8 cellular contexts compared by ENCODE assay signal in the genomic region with DNA sequence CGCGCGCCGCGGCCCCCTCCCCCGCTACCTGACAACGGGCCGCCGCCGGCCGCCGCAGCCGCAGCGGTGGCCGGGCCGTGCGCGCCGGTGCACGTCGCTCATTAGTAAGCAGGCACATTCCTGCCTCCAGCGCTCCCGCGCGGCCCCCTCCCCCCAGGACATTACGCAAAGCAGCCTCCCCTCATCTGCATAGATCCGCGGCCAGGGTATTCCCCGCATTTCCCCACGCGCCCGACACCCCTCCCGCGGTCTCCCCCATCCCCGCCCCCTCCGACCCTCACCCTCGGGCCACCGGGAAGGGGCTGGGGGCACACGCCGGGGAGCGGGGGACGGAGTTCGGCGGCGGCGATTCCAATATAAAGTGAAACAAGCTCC. TPM values are rescaled to one million over a fixed set of nuclear protein-coding genes. Genes with fewer than 3 reads are reported as not detected.
DNase-seq lines count a peak whose midpoint lies in the region; ATAC-seq and TF ChIP-seq lines count a peak whose summit lies in the region.

A gene with protein sequence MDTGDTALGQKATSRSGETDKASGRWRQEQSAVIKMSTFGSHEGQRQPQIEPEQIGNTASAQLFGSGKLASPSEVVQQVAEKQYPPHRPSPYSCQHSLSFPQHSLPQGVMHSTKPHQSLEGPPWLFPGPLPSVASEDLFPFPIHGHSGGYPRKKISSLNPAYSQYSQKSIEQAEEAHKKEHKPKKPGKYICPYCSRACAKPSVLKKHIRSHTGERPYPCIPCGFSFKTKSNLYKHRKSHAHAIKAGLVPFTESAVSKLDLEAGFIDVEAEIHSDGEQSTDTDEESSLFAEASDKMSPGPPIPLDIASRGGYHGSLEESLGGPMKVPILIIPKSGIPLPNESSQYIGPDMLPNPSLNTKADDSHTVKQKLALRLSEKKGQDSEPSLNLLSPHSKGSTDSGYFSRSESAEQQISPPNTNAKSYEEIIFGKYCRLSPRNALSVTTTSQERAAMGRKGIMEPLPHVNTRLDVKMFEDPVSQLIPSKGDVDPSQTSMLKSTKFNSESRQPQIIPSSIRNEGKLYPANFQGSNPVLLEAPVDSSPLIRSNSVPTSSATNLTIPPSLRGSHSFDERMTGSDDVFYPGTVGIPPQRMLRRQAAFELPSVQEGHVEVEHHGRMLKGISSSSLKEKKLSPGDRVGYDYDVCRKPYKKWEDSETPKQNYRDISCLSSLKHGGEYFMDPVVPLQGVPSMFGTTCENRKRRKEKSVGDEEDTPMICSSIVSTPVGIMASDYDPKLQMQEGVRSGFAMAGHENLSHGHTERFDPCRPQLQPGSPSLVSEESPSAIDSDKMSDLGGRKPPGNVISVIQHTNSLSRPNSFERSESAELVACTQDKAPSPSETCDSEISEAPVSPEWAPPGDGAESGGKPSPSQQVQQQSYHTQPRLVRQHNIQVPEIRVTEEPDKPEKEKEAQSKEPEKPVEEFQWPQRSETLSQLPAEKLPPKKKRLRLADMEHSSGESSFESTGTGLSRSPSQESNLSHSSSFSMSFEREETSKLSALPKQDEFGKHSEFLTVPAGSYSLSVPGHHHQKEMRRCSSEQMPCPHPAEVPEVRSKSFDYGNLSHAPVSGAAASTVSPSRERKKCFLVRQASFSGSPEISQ (N-terminal part only) (minus strand): TSS at position 106 of the 375 bp plus-strand sequence. CDS start 170,438 bp downstream, outside the sequence.

- TF ChIP-seq CTCF in MM.1S (IDR thresholded peaks at IDR 0.05; ENCODE audit: low read length), result no peak
- TF ChIP-seq CTCF in VCaP (conservative IDR thresholded peaks at IDR 0.05), result no peak
- peak; percentile 28 for TF ChIP-seq CTCF in brain microvascular endothelial cell (IDR thresholded peaks at IDR 0.05; ENCODE audit: low read depth, low read length, missing control alignments)
- TF ChIP-seq CTCF in spleen (IDR thresholded peaks at IDR 0.05 in 8 of 11, conservative IDR thresholded peaks at IDR 0.05 in 3 of 11), result no peak

- peak; percentile 55 for DNase-seq in DMS79 treated with DMSO at 0.1 percent for 48 hours (lab: John Stamatoyannopoulos, UW)
- peak; percentile 66 for DNase-seq in MM.1S
- peak; percentile 88 for DNase-seq in brain microvascular endothelial cell
- DNase-seq in spleen, result peak; percentile 94
- DNase-seq in inferior parietal cortex (ENCODE audit: extremely low spot score), result no peak

- H3K27me3 ChIP-seq in MM.1S (replicated peaks; ENCODE audit: insufficient read depth, low read length) (no peaks in the 10 kb centered on the region), brain microvascular endothelial cell (replicated peaks) (no peaks in the 10 kb centered on the region), iPS-20b (ENCODE audit: insufficient read depth, low read length) (peaks cover 38% of the 10 kb centered on the region), spleen (replicated peaks in 1 of 7) (no peaks in the 10 kb centered on the region)

- peak in 2 of 3 donors; percentile 21 to 48 for TF ChIP-seq POLR2A in spleen (IDR thresholded peaks at IDR 0.05)

- peak within 1 kb of the TSS; percentile 61 for H2AFZ ChIP-seq in MM.1S (ENCODE audit: low read length)

- WGBS in spleen, 5 donors, result 0 to 1% (median 0%) methylated on average over 27 to 46 of the region's 46 CpGs

- H4K20me1 ChIP-seq in MM.1S (ENCODE audit: insufficient read depth, low read length), result no peaks in the 10 kb centered on the region

- H3K4me1 ChIP-seq in MM.1S (ENCODE audit: low read length) (peaks cover 7% of the 10 kb centered on the region; the same call in 1 of the 2 replicates), iPS-20b (ENCODE audit: insufficient read depth, low read length) (peaks cover 8% of the 10 kb centered on the region), spleen (peaks cover 35 to 53% (median 45%) of the 10 kb centered on the region in 6 donors)

- peak within 1 kb of the TSS; percentile 56 for H3K4me2 ChIP-seq in MM.1S (ENCODE audit: low read depth, low read length)

- H3K4me3 ChIP-seq in MM.1S (ENCODE audit: low read length), result peak within 1 kb of the TSS; percentile 82
- peak within 1 kb of the TSS; percentile 98 for H3K4me3 ChIP-seq in brain microvascular endothelial cell (ENCODE audit: low read depth, low read length)
- peak within 1 kb of the TSS; percentile 92 for H3K4me3 ChIP-seq in iPS-20b (ENCODE audit: low read length)
- H3K4me3 ChIP-seq in spleen, result peak within 1 kb of the TSS; percentile 75 to 92 (median 82)

- in situ Hi-C loops in brain microvascular endothelial cell (cut with HindIII; ENCODE audit: low pct_ligation_motif_present, low sequenced_read_pairs), result loop anchor here (10.0 kb wide), 1 partner anchor 250 kb away; no protein-coding TSS in a partner anchor

- H3K9me3 ChIP-seq in MM.1S (replicated peaks; ENCODE audit: insufficient read depth, low read length), result no peaks in the 10 kb centered on the region
- H3K9me3 ChIP-seq in iPS-20b (ENCODE audit: insufficient read depth, low read depth, low read length), result no peaks in the 10 kb centered on the region
- no peaks in the 10 kb centered on the region for H3K9me3 ChIP-seq in spleen

- H3K9ac ChIP-seq in MM.1S (ENCODE audit: low read length), result peak within 1 kb of the TSS; percentile 97
- H3K9ac ChIP-seq in iPS-20b (ENCODE audit: low read depth, low read length), result peak within 1 kb of the TSS; percentile 88

- H3K36me3 ChIP-seq in MM.1S (replicated peaks; ENCODE audit: insufficient read depth, low read length) (no peaks in the 10 kb centered on the region), brain microvascular endothelial cell (replicated peaks) (no peaks in the 10 kb centered on the region), iPS-20b (ENCODE audit: insufficient read depth, low read depth, low read length) (no peaks in the 10 kb centered on the region), spleen (no peaks in the 10 kb centered on the region)

- peaks cover 31% of the 10 kb centered on the region for H3F3A ChIP-seq in MM.1S (ENCODE audit: insufficient read depth, low read length)

- peaks cover 30% of the 10 kb centered on the region for H3K79me2 ChIP-seq in MM.1S (ENCODE audit: low read length)

- intact Hi-C loops in spleen (cut with DNase I; ENCODE audit: low total_unique reads), result loop anchor here (5.0 to 10.0 kb wide), 2 partner anchors 120 to 253 kb away; no protein-coding TSS in a partner anchor

- no peaks in the 10 kb centered on the region for H3K9me2 ChIP-seq in MM.1S (replicated peaks; ENCODE audit: insufficient read depth, low read length)

- peak within 1 kb of the TSS; percentile 94 for H3K27ac ChIP-seq in MM.1S (ENCODE audit: low read length)
- peak within 1 kb of the TSS; percentile 97 for H3K27ac ChIP-seq in VCaP
- H3K27ac ChIP-seq in brain microvascular endothelial cell, result peak within 1 kb of the TSS; percentile 99
- H3K27ac ChIP-seq in iPS-20b (ENCODE audit: low read length), result no peak within 1 kb of the TSS
- peak within 1 kb of the TSS; percentile 95 to 99 (median 99) for H3K27ac ChIP-seq in spleen

- ATAC-seq in GM21825 (IDR thresholded peaks at IDR 0.05; ENCODE audit: unreplicated experiment), result peak; percentile 16

RNA-seq across cellular contexts. Expression of the gene that starts here (rescaled TPM):
- 10 to 100 TPM; 26.8 to 41.3 (median 32.7) TPM for total RNA-seq in spleen
- polyA plus RNA-seq in spleen, result 1 to 10 TPM; 2.5 to 3.2 (median 3.0) TPM
